Comparison of ENCODE assay signal across 1 cellular context in the genomic region with DNA sequence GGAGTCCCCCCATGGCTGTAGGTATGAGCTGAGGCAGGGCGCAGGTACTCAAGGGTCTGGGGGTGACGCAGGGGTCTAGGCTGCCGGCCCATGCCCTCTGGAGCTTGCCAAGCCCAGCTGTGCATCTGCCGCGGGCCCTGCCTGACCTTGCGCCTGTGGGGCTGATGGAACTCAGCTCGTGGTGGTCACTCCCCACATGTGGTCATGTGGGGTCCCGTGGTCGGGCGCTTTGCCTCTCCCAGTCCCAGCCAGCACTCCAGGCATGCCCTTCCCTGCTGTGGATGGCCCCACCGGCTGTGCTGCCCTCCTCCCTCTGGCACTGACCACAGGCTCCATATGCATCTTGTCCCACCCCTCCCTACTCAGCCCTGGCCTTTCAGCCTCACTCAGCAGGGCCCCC.
TF ChIP-seq lines count a peak whose summit lies in the region.

No MANE protein-coding gene starts in this region.

TF ChIP-seq in GM12878, 131 proteins besides CTCF, POLR2A, EP300 and RAD21:
- no peak for TF ChIP-seq SMC3 (IDR thresholded peaks at IDR 0.05; ENCODE audit: borderline replicate concordance, low read length)
- no peak for TF ChIP-seq SRF (IDR thresholded peaks at IDR 0.05; ENCODE audit: low read depth in 2 of 2, low read length in 2 of 2)
- no peak for TF ChIP-seq ZZZ3 (IDR thresholded peaks at IDR 0.05; ENCODE audit: control insufficient read depth, insufficient read length, low read depth)
- TF ChIP-seq, protein P1, sequence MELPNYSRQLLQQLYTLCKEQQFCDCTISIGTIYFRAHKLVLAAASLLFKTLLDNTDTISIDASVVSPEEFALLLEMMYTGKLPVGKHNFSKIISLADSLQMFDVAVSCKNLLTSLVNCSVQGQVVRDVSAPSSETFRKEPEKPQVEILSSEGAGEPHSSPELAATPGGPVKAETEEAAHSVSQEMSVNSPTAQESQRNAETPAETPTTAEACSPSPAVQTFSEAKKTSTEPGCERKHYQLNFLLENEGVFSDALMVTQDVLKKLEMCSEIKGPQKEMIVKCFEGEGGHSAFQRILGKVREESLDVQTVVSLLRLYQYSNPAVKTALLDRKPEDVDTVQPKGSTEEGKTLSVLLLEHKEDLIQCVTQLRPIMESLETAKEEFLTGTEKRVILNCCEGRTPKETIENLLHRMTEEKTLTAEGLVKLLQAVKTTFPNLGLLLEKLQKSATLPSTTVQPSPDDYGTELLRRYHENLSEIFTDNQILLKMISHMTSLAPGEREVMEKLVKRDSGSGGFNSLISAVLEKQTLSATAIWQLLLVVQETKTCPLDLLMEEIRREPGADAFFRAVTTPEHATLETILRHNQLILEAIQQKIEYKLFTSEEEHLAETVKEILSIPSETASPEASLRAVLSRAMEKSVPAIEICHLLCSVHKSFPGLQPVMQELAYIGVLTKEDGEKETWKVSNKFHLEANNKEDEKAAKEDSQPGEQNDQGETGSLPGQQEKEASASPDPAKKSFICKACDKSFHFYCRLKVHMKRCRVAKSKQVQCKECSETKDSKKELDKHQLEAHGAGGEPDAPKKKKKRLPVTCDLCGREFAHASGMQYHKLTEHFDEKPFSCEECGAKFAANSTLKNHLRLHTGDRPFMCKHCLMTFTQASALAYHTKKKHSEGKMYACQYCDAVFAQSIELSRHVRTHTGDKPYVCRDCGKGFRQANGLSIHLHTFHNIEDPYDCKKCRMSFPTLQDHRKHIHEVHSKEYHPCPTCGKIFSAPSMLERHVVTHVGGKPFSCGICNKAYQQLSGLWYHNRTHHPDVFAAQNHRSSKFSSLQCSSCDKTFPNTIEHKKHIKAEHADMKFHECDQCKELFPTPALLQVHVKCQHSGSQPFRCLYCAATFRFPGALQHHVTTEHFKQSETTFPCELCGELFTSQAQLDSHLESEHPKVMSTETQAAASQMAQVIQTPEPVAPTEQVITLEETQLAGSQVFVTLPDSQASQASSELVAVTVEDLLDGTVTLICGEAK (IDR thresholded peaks at IDR 0.05; ENCODE audit: borderline replicate concordance): no peak
- TF ChIP-seq NBN (IDR thresholded peaks at IDR 0.05): no peak
- TF ChIP-seq YBX1 (IDR thresholded peaks at IDR 0.05): no peak
- no peak for TF ChIP-seq PML (IDR thresholded peaks at IDR 0.05; ENCODE audit: low read length)
- TF ChIP-seq, protein P2, sequence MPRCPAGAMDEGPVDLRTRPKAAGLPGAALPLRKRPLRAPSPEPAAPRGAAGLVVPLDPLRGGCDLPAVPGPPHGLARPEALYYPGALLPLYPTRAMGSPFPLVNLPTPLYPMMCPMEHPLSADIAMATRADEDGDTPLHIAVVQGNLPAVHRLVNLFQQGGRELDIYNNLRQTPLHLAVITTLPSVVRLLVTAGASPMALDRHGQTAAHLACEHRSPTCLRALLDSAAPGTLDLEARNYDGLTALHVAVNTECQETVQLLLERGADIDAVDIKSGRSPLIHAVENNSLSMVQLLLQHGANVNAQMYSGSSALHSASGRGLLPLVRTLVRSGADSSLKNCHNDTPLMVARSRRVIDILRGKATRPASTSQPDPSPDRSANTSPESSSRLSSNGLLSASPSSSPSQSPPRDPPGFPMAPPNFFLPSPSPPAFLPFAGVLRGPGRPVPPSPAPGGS (IDR thresholded peaks at IDR 0.05; ENCODE audit: borderline replicate concordance, insufficient read depth, low read depth, low read length, poor library complexity, severe bottlenecking): no peak
- TF ChIP-seq, protein P3, sequence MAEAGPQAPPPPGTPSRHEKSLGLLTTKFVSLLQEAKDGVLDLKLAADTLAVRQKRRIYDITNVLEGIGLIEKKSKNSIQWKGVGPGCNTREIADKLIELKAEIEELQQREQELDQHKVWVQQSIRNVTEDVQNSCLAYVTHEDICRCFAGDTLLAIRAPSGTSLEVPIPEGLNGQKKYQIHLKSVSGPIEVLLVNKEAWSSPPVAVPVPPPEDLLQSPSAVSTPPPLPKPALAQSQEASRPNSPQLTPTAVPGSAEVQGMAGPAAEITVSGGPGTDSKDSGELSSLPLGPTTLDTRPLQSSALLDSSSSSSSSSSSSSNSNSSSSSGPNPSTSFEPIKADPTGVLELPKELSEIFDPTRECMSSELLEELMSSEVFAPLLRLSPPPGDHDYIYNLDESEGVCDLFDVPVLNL (IDR thresholded peaks at IDR 0.05; ENCODE audit: low read depth, low read length): no peak
- TF ChIP-seq EGR1 (IDR thresholded peaks at IDR 0.05; ENCODE audit: borderline replicate concordance in 1 of 2, low read depth in 2 of 2, low read length in 2 of 2): no peak
- TF ChIP-seq EED (IDR thresholded peaks at IDR 0.05; ENCODE audit: low read depth): no peak
- TF ChIP-seq SP1 (IDR thresholded peaks at IDR 0.05; ENCODE audit: low read depth, low read length): no peak
- TF ChIP-seq PAX8 (IDR thresholded peaks at IDR 0.05): no peak
- TF ChIP-seq SPI1 (IDR thresholded peaks at IDR 0.05; ENCODE audit: borderline replicate concordance, insufficient read depth, low read depth, low read length): no peak
- TF ChIP-seq GABPA (IDR thresholded peaks at IDR 0.05; ENCODE audit: low read depth): no peak
- TF ChIP-seq, protein P4, sequence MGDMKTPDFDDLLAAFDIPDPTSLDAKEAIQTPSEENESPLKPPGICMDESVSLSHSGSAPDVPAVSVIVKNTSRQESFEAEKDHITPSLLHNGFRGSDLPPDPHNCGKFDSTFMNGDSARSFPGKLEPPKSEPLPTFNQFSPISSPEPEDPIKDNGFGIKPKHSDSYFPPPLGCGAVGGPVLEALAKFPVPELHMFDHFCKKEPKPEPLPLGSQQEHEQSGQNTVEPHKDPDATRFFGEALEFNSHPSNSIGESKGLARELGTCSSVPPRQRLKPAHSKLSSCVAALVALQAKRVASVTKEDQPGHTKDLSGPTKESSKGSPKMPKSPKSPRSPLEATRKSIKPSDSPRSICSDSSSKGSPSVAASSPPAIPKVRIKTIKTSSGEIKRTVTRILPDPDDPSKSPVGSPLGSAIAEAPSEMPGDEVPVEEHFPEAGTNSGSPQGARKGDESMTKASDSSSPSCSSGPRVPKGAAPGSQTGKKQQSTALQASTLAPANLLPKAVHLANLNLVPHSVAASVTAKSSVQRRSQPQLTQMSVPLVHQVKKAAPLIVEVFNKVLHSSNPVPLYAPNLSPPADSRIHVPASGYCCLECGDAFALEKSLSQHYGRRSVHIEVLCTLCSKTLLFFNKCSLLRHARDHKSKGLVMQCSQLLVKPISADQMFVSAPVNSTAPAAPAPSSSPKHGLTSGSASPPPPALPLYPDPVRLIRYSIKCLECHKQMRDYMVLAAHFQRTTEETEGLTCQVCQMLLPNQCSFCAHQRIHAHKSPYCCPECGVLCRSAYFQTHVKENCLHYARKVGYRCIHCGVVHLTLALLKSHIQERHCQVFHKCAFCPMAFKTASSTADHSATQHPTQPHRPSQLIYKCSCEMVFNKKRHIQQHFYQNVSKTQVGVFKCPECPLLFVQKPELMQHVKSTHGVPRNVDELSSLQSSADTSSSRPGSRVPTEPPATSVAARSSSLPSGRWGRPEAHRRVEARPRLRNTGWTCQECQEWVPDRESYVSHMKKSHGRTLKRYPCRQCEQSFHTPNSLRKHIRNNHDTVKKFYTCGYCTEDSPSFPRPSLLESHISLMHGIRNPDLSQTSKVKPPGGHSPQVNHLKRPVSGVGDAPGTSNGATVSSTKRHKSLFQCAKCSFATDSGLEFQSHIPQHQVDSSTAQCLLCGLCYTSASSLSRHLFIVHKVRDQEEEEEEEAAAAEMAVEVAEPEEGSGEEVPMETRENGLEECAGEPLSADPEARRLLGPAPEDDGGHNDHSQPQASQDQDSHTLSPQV (IDR thresholded peaks at IDR 0.05): no peak
- TF ChIP-seq BCL11A (IDR thresholded peaks at IDR 0.05; ENCODE audit: low read depth, low read length): no peak
- TF ChIP-seq ZSCAN29 (IDR thresholded peaks at IDR 0.05): no peak
- no peak for TF ChIP-seq SIN3A (IDR thresholded peaks at IDR 0.05; ENCODE audit: low read depth, low read length)
- TF ChIP-seq, protein P5, sequence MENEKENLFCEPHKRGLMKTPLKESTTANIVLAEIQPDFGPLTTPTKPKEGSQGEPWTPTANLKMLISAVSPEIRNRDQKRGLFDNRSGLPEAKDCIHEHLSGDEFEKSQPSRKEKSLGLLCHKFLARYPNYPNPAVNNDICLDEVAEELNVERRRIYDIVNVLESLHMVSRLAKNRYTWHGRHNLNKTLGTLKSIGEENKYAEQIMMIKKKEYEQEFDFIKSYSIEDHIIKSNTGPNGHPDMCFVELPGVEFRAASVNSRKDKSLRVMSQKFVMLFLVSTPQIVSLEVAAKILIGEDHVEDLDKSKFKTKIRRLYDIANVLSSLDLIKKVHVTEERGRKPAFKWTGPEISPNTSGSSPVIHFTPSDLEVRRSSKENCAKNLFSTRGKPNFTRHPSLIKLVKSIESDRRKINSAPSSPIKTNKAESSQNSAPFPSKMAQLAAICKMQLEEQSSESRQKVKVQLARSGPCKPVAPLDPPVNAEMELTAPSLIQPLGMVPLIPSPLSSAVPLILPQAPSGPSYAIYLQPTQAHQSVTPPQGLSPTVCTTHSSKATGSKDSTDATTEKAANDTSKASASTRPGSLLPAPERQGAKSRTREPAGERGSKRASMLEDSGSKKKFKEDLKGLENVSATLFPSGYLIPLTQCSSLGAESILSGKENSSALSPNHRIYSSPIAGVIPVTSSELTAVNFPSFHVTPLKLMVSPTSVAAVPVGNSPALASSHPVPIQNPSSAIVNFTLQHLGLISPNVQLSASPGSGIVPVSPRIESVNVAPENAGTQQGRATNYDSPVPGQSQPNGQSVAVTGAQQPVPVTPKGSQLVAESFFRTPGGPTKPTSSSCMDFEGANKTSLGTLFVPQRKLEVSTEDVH (IDR thresholded peaks at IDR 0.05; ENCODE audit: low read depth, partially characterized antibody): no peak
